1 cellular context compared by ENCODE assay signal in genomic region chr10:92123031-92123450, GRCh38.
TF ChIP-seq lines count a peak whose summit lies in the region.

No MANE protein-coding gene starts in this region.

TF ChIP-seq in HepG2, 621 proteins besides CTCF, POLR2A, EP300 and RAD21 (continued from another document and continues in another):
- TF ChIP-seq HMGXB3 (CRISPR knock-in tag; IDR thresholded peaks at IDR 0.05; ENCODE audit: borderline replicate concordance) (peak; percentile 64; the same call in 1 of the 2 replicates), PHB2 (IDR thresholded peaks at IDR 0.05; ENCODE audit: partially characterized antibody) (no peak), TEAD3 (CRISPR knock-in tag; optimal IDR thresholded peaks at IDR 0.05; ENCODE audit: borderline replicate concordance) (peak; percentile 76), RCOR2 (CRISPR knock-in tag; IDR thresholded peaks at IDR 0.05) (peak; percentile 76), IKZF5 (CRISPR knock-in tag; IDR thresholded peaks at IDR 0.05) (peak; percentile 50; the same call in 1 of the 2 replicates), BCL6 (CRISPR knock-in tag; IDR thresholded peaks at IDR 0.05) (peak; percentile 86), KDM6A (CRISPR knock-in tag; IDR thresholded peaks at IDR 0.05; ENCODE audit: low read depth) (peak; percentile 44; the same call in 1 of the 2 replicates), ELF1 (CRISPR knock-in tag; IDR thresholded peaks at IDR 0.05) (peak; percentile 42; the same call in 1 of the 2 replicates), GABPA (IDR thresholded peaks at IDR 0.05; ENCODE audit: low read depth, low read length) (no peak), GABPA (CRISPR knock-in tag; IDR thresholded peaks at IDR 0.05; ENCODE audit: low read depth) (peak; percentile 57; the same call in 1 of the 2 replicates), FOXO1 (CRISPR knock-in tag; IDR thresholded peaks at IDR 0.05) (peak; percentile 71; the same call in 1 of the 2 replicates), ZNF367 (CRISPR knock-in tag; IDR thresholded peaks at IDR 0.05; ENCODE audit: borderline replicate concordance) (no peak), ZBED4 (CRISPR knock-in tag; IDR thresholded peaks at IDR 0.05; ENCODE audit: borderline replicate concordance) (peak; percentile 18; the same call in 1 of the 2 replicates), SP4 (CRISPR knock-in tag; IDR thresholded peaks at IDR 0.05) (no peak), TAF15 (IDR thresholded peaks at IDR 0.05; ENCODE audit: low read depth, low read length, poor library complexity, severe bottlenecking) (no peak), FOSL2 (CRISPR knock-in tag; IDR thresholded peaks at IDR 0.05) (peak; percentile 43), HDAC1 (CRISPR knock-in tag; IDR thresholded peaks at IDR 0.05) (peak; percentile 70), TCF7 (IDR thresholded peaks at IDR 0.05; ENCODE audit: low read depth) (peak; percentile 83), SOX13 (IDR thresholded peaks at IDR 0.05) (peak; percentile 67), SOX13 (CRISPR knock-in tag; conservative IDR thresholded peaks at IDR 0.05 in 1 of 2, IDR thresholded peaks at IDR 0.05 in 1 of 2) (peak in 1 of 2 experiments; percentile 80; a peak in 2 of 4 replicates), ZKSCAN8 (CRISPR knock-in tag; IDR thresholded peaks at IDR 0.05; ENCODE audit: borderline replicate concordance) (0 out of 2 replicates have a peak, but pooled peaks have one; percentile 41), SMAD3 (CRISPR knock-in tag; IDR thresholded peaks at IDR 0.05) (0 out of 2 replicates have a peak, but pooled peaks have one; percentile 42), ZBTB25 (CRISPR knock-in tag; IDR thresholded peaks at IDR 0.05) (peak; percentile 20; the same call in 1 of the 2 replicates), PAXIP1 (CRISPR knock-in tag; conservative IDR thresholded peaks at IDR 0.05) (peak; percentile 90), SOX5 (CRISPR knock-in tag; IDR thresholded peaks at IDR 0.05; ENCODE audit: borderline replicate concordance) (peak; percentile 69; the same call in 1 of the 2 replicates), ATF4 (CRISPR knock-in tag; IDR thresholded peaks at IDR 0.05) (peak in 1 of 2 experiments; percentile 32; a peak in 1 of 4 replicates), NCOR1 (IDR thresholded peaks at IDR 0.05; ENCODE audit: borderline replicate concordance, low read length) (peak; percentile 63; the same call in 1 of the 2 replicates), CEBPG (CRISPR knock-in tag; IDR thresholded peaks at IDR 0.05) (peak; percentile 41), SKI (IDR thresholded peaks at IDR 0.05; ENCODE audit: partially characterized antibody) (peak; percentile 46), TFAP4 (IDR thresholded peaks at IDR 0.05; ENCODE audit: borderline replicate concordance, low read depth) (peak; percentile 35; the same call in 1 of the 2 replicates), MED13 (CRISPR knock-in tag; IDR thresholded peaks at IDR 0.05) (no peak), CREBL2 (CRISPR knock-in tag; IDR thresholded peaks at IDR 0.05; ENCODE audit: borderline replicate concordance) (no peak), ZBTB39 (CRISPR knock-in tag; IDR thresholded peaks at IDR 0.05) (peak; percentile 50; the same call in 1 of the 2 replicates), HMG20B (CRISPR knock-in tag; conservative IDR thresholded peaks at IDR 0.05) (peak; percentile 66), AKAP8 (CRISPR knock-in tag; IDR thresholded peaks at IDR 0.05) (no peak; the same call in 1 of the 2 replicates), ZNF597 (CRISPR knock-in tag; IDR thresholded peaks at IDR 0.05) (no peak), THAP11 (CRISPR knock-in tag; IDR thresholded peaks at IDR 0.05) (0 out of 2 replicates have a peak, but pooled peaks have one; percentile 49), SAFB2 (CRISPR knock-in tag; IDR thresholded peaks at IDR 0.05; ENCODE audit: borderline replicate concordance, low read depth) (no peak)
